ENCODE assay signal across 13 cellular contexts in genomic region chr14:51816031-51816430, GRCh38.
DNase-seq lines count a peak whose midpoint lies in the region.
"Had no signal": no experiment of that assay in that cellular context is flagged by ENCODE, and none has a peak within 500 bp of the region (broad histone marks: within the 10 kb centered on the region; RNA-seq: fewer than 3 reads in every experiment).

No MANE protein-coding gene starts in this region.

- H3K36me3 Mint-ChIP-seq in activated naive CD4-positive, alpha-beta T cell treated with anti-CD3 and anti-CD28 coated beads, Interleukin-2, amount 50 U/mL, for 24 hours, result no peaks in the 10 kb centered on the region

- DNase-seq in NCI-H1436 (lab: John Stamatoyannopoulos, UW) (peak; percentile 25), NCI-H1436 treated with DMSO at 0.1 percent for 48 hours (lab: John Stamatoyannopoulos, UW) (no peak), foreskin melanocyte (peak; percentile 24), inferior parietal cortex (ENCODE audit: extremely low spot score) (no peak), cortex of kidney (lab: John Stamatoyannopoulos, UW) (no peak)
- DNase-seq in activated naive CD4-positive, alpha-beta T cell treated with anti-CD3 and anti-CD28 coated beads, Interleukin-2, amount 50 U/mL, for 16 hours, result no peak
- DNase-seq: AML-193; Caco-2; CD4-positive, alpha-beta T cell; GM23248; H7; HFFc6 had no signal

- H3K4me1 Mint-ChIP-seq in activated naive CD4-positive, alpha-beta T cell treated with anti-CD3 and anti-CD28 coated beads, Interleukin-2, amount 50 U/mL, for 24 hours, result no peaks in the 10 kb centered on the region

- no peak overlapping the region for H3K4me3 Mint-ChIP-seq in activated naive CD4-positive, alpha-beta T cell treated with anti-CD3 and anti-CD28 coated beads, Interleukin-2, amount 50 U/mL, for 24 hours
- H3K4me3 Mint-ChIP-seq: CD4-positive, alpha-beta T cell; HFFc6 had no signal

- H3K9me3 Mint-ChIP-seq in activated naive CD4-positive, alpha-beta T cell treated with anti-CD3 and anti-CD28 coated beads, Interleukin-2, amount 50 U/mL, for 24 hours, result no peaks in the 10 kb centered on the region
- H3K9me3 Mint-ChIP-seq: CD4-positive, alpha-beta T cell; HFFc6 had no signal

- H3K27me3 Mint-ChIP-seq in activated naive CD4-positive, alpha-beta T cell treated with anti-CD3 and anti-CD28 coated beads, Interleukin-2, amount 50 U/mL, for 24 hours, result no peaks in the 10 kb centered on the region
- H3K27me3 Mint-ChIP-seq: CD4-positive, alpha-beta T cell had no signal

- peak overlapping the region; percentile 72 for H3K27ac Mint-ChIP-seq in activated naive CD4-positive, alpha-beta T cell treated with anti-CD3 and anti-CD28 coated beads, Interleukin-2, amount 50 U/mL, for 24 hours
- H3K27ac Mint-ChIP-seq: CD4-positive, alpha-beta T cell; HFFc6 had no signal

Comparison
In these comparisons a context has a peak if more than half of its experiments do, and no peak if none do; other contexts are left out.
1. DNase-seq: peak in NCI-H1436 (single experiment) and foreskin melanocyte (single experiment); none in NCI-H1436 treated with DMSO at 0.1 percent for 48 hours (single experiment), activated naive CD4-positive, alpha-beta T cell treated with anti-CD3 and anti-CD28 coated beads, Interleukin-2, amount 50 U/mL, for 16 hours (single experiment), inferior parietal cortex (single experiment) and cortex of kidney (single experiment).